Comparison of ENCODE assay signal across 8 cellular contexts in genomic region chr15:40217166-40217785, GRCh38. TPM values are rescaled to one million over a fixed set of nuclear protein-coding genes. Genes with fewer than 3 reads are reported as not detected.
A peak's percentile ranks its signal among the peaks of the same experiment; 100 is the strongest.
DNase-seq lines count a peak whose midpoint lies in the region; ATAC-seq, FAIRE-seq and TF ChIP-seq lines count a peak whose summit lies in the region.

No MANE protein-coding gene starts in this region.

- peaks cover 3% of the 10 kb centered on the region; the same call in 1 of the 2 replicates for H3K79me2 ChIP-seq in Karpas-422 (ENCODE audit: low read length)

- no peak for ATAC-seq in GM18505 (IDR thresholded peaks at IDR 0.05; ENCODE audit: unreplicated experiment)

- no peak overlapping the region for H3K4me3 ChIP-seq in A673 (ENCODE audit: low read depth, low read length, poor library complexity, severe bottlenecking)
- H3K4me3 ChIP-seq in Karpas-422 (ENCODE audit: low read length) = no peak overlapping the region
- H3K4me3 ChIP-seq in bronchial epithelial cell (ENCODE audit: low read depth, low read length) = no peak overlapping the region

- no peak overlapping the region for H3K4me2 ChIP-seq in Karpas-422 (ENCODE audit: low read depth, low read length, poor library complexity, severe bottlenecking)

- H3K4me1 ChIP-seq in A673 (ENCODE audit: insufficient read depth, low read length, poor library complexity, severe bottlenecking) (no peaks in the 10 kb centered on the region), Karpas-422 (ENCODE audit: low read length) (peaks cover 6% of the 10 kb centered on the region; the same call in 1 of the 2 replicates)

- DNase-seq in A673 (ENCODE audit: low spot score) = peak; percentile 78
- peak; percentile 44 for DNase-seq in GM04504 (ENCODE audit: low read depth)
- DNase-seq in Karpas-422 = peak; percentile 94
- peak; percentile 50 for DNase-seq in RWPE1 (ENCODE audit: low spot score)
- DNase-seq in bronchial epithelial cell (ENCODE audit: low read depth) = peak; percentile 68
- DNase-seq in stimulated activated CD4-positive, alpha-beta T cell treated with anti-CD3 and anti-CD28 coated beads, Interleukin-4, amount 100 ng/mL, for 24 hours = peak; percentile 55

- H3K27ac ChIP-seq in A673 (ENCODE audit: low read depth, low read length, poor library complexity, severe bottlenecking) = no peak overlapping the region
- H3K27ac ChIP-seq in Karpas-422 (ENCODE audit: low read length) = no peak overlapping the region
- no peak overlapping the region for H3K27ac ChIP-seq in RWPE1

- no peaks in the 10 kb centered on the region for H4K20me1 ChIP-seq in Karpas-422 (ENCODE audit: insufficient read depth, low read depth, low read length)

- POLR2A ChIA-PET in A673 (lab: Charles Lee; ENCODE audit: low non-redundant PET) = no interaction called here
- POLR2A ChIA-PET in RWPE1 (lab: Yijun Ruan, JAX; ENCODE audit: low non-redundant PET) = no interaction called here

- H3K9me2 ChIP-seq in Karpas-422 (replicated peaks; ENCODE audit: insufficient read depth, low read length) = no peaks in the 10 kb centered on the region

- intact Hi-C loops in A673 (cut with micrococcal nuclease; ENCODE audit: unreplicated experiment) = loop anchor here (2.0 kb wide), 2 partner anchors 58 to 172 kb away; no protein-coding TSS in a partner anchor

- H3K9me3 ChIP-seq in A673 (ENCODE audit: low read depth, low read length, poor library complexity, severe bottlenecking) (no peaks in the 10 kb centered on the region), Karpas-422 (ENCODE audit: low read length) (no peaks in the 10 kb centered on the region)

- TF ChIP-seq POLR2A in GM18505 (IDR thresholded peaks at IDR 0.05; ENCODE audit: borderline replicate concordance, extremely low read depth, insufficient read depth, insufficient read length) = no peak

- H3K9ac ChIP-seq in Karpas-422 (ENCODE audit: low read length) = no peak overlapping the region

- TF ChIP-seq CTCF in A673 (conservative IDR thresholded peaks at IDR 0.05; ENCODE audit: low read depth, low read length) (peak; percentile 84), RWPE1 (conservative IDR thresholded peaks at IDR 0.05; ENCODE audit: low read depth) (peak; percentile 94), bronchial epithelial cell (IDR thresholded peaks at IDR 0.05; ENCODE audit: insufficient read depth, low read length, severe bottlenecking) (peak; percentile 69)

- no peak overlapping the region for H2AFZ ChIP-seq in Karpas-422 (ENCODE audit: low read length)

- H3K36me3 ChIP-seq in A673 (ENCODE audit: insufficient read depth, low read length, poor library complexity, severe bottlenecking) (peaks cover 77% of the 10 kb centered on the region), Karpas-422 (ENCODE audit: insufficient read depth, low read length) (peaks cover 52% of the 10 kb centered on the region; the same call in 1 of the 2 replicates), bronchial epithelial cell (ENCODE audit: control insufficient read depth, insufficient read depth, low read length) (peaks cover 1% of the 10 kb centered on the region)

- BruUV-seq in A673 (replicated peaks; lab: Mats Ljungman, UMichigan) = no TSS peak

- H3K27me3 ChIP-seq in A673 (replicated peaks; ENCODE audit: insufficient read depth, low read depth, low read length, poor library complexity) (no peaks in the 10 kb centered on the region), Karpas-422 (ENCODE audit: low read length) (no peaks in the 10 kb centered on the region), bronchial epithelial cell (ENCODE audit: control insufficient read depth, insufficient read depth, low read length) (no peaks in the 10 kb centered on the region)

- CTCF ChIA-PET in A673 (lab: Charles Lee) = interaction anchor here (0.6 to 2.5 kb wide), 9 partner anchors 18 to 685 kb away, joined by 3 to 25 read pairs (median 3); no protein-coding TSS in a partner anchor
- CTCF ChIA-PET in RWPE1 (lab: Yijun Ruan, JAX) = interaction anchor here (0.6 to 2.2 kb wide), 24 partner anchors 9 to 203 kb away, joined by 3 to 112 read pairs (median 4); partner anchors contain the start of gene PAK6

- FAIRE-seq in bronchial epithelial cell (lab: Jason Lieb, UNC) (no peak), islet of Langerhans (lab: Jason Lieb, UNC) (peak; percentile 95)

RNA-seq across cellular contexts. Expression of gene PAK6, which starts 21.6 kb away (rescaled TPM):
- total RNA-seq in A673 (2021) (0.84 and 1.5 TPM in 2 replicates), bronchial epithelial cell (11.6 and 11.8 TPM in 2 replicates)
- 0.45 and 0.69 TPM in 2 replicates for total RNA-seq in Karpas-422 (2014; rRNA removed; shearing (Covaris generic); ENCODE audit: low replicate concordance)

RNA-seq across cellular contexts. Expression of gene BUB1B, which starts 56.4 kb away (rescaled TPM):
- 190 and 196 TPM in 2 replicates for total RNA-seq in A673 (2021)
- 58.2 and 60.1 TPM in 2 replicates for total RNA-seq in Karpas-422 (2014; rRNA removed; shearing (Covaris generic); ENCODE audit: low replicate concordance)
- total RNA-seq in bronchial epithelial cell = 0.79 and 0.90 TPM in 2 replicates

Comparison
In these comparisons a context has a peak if more than half of its experiments do, and no peak if none do; other contexts are left out.
1. DNase-seq: peak in every context shown above with its lines; median percentile 94 in Karpas-422; 78 in A673; 68 in bronchial epithelial cell; 55 in stimulated activated CD4-positive, alpha-beta T cell treated with anti-CD3 and anti-CD28 coated beads, Interleukin-4, amount 100 ng/mL, for 24 hours; 50 in RWPE1; 44 in GM04504.
2. RNA of gene BUB1B, which starts 56.4 kb away (total RNA-seq): 190 to 196 TPM in A673 and 58.2 to 60.1 TPM in Karpas-422; 0.79 to 0.90 TPM in bronchial epithelial cell; every median in the first group is over 10 times any median in the second.
3. Peak in every context shown above with its lines, with median percentiles within 50 percentile points of each other: CTCF ChIP-seq.